Comparison of ENCODE assay signal across 8 cellular contexts in the genomic region with DNA sequence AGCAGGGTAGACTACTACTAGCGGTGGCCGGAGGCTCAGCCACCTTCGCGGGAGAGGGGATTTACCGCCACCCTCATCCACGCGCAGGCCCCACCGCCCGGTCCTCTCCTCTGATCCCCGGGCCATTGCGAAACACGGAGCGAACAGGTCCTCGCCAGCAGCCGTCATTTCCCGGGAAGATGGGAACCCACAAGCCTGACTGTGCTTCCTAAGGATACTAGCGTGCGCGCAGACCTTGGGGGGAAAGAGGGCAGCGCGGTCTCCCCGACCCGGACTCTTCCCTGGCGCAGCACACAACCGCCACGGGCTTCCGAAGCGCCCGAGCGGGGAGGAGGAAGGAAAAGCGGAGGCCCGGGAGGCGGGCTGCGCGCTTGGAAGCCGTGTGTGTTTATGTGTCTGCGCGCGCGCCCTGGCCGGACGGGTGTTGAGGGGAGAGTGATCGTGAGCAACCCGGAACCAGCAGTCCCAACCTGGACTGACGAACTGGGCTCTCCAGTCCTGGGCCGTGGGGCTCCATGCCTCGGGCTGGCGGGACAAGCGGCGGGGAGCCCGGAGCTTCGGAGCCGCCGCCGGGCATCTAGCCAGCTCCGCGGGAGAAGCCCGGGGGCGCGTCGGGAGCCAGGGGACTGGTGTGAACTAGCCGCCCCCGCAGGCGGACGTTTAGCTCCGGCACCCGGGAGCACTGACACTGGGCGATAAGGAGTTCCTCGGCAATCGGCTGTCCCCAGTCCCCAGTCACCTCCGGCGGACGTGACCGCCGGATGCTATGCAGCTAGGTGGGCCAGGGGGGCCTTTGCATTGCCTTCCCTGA.
DNase-seq lines count a peak whose midpoint lies in the region; ATAC-seq and TF ChIP-seq lines count a peak whose summit lies in the region.

No MANE protein-coding gene starts in this region.

- ATAC-seq in activated naive CD8-positive, alpha-beta T cell treated with anti-CD3 and anti-CD28 coated beads, Interleukin-2, amount 10 ng/mL, durations not matched to agents 7 days and 5 days (ENCODE audit: low read depth) = no peak

- H3K9ac ChIP-seq in KMS-11 = no peak overlapping the region; the same call in 1 of the 2 replicates

- H3K36me3 ChIP-seq in KMS-11 (ENCODE audit: insufficient read depth) (no peaks in the 10 kb centered on the region), right atrium auricular region (no peaks in the 10 kb centered on the region)

- no peak overlapping the region for H2AFZ ChIP-seq in KMS-11 (ENCODE audit: low read depth)

- H3K4me1 ChIP-seq in KMS-11 (ENCODE audit: low read depth, poor library complexity, severe bottlenecking) (peaks cover 17% of the 10 kb centered on the region), right atrium auricular region (peaks cover 0 to 53% of the 10 kb centered on the region in 2 donors)

- peaks cover 31% of the 10 kb centered on the region for H3K4me1 Mint-ChIP-seq in activated naive CD8-positive, alpha-beta T cell treated with anti-CD3 and anti-CD28 coated beads, Interleukin-2, amount 10 ng/mL, durations not matched to agents 7 days and 5 days

- H3K9me3 ChIP-seq in right atrium auricular region = no peaks in the 10 kb centered on the region

- no peaks in the 10 kb centered on the region for H4K20me1 ChIP-seq in KMS-11 (ENCODE audit: insufficient read depth)

- peaks cover 47% of the 10 kb centered on the region for H3K79me2 ChIP-seq in KMS-11 (ENCODE audit: insufficient read depth, low read depth)

- H3K4me3 ChIP-seq in KMS-11 (IDR thresholded peaks at IDR 0.05; ENCODE audit: insufficient read depth, low read depth, low read length) = no peak overlapping the region
- peak overlapping the region; percentile 30 to 51 for H3K4me3 ChIP-seq in right atrium auricular region

- TF ChIP-seq CTCF in KMS-11 (conservative IDR thresholded peaks at IDR 0.05; ENCODE audit: low read depth, low read length) (no peak), right atrium auricular region (IDR thresholded peaks at IDR 0.05) (no peak)

- H3K4me3 Mint-ChIP-seq in activated naive CD8-positive, alpha-beta T cell treated with anti-CD3 and anti-CD28 coated beads, Interleukin-2, amount 10 ng/mL, durations not matched to agents 7 days and 5 days = peak overlapping the region; percentile 88

- H3K27ac ChIP-seq in KMS-11 = peak overlapping the region; percentile 99
- H3K27ac ChIP-seq in right atrium auricular region = peak overlapping the region; percentile 82 to 88

- no peaks in the 10 kb centered on the region for H3K36me3 Mint-ChIP-seq in activated naive CD8-positive, alpha-beta T cell treated with anti-CD3 and anti-CD28 coated beads, Interleukin-2, amount 10 ng/mL, durations not matched to agents 7 days and 5 days

- peak overlapping the region; percentile 81 for H3K4me2 ChIP-seq in KMS-11

- no peaks in the 10 kb centered on the region for H3K9me3 Mint-ChIP-seq in activated naive CD8-positive, alpha-beta T cell treated with anti-CD3 and anti-CD28 coated beads, Interleukin-2, amount 10 ng/mL, durations not matched to agents 7 days and 5 days

- POLR2A ChIA-PET in activated naive CD8-positive, alpha-beta T cell treated with anti-CD3 and anti-CD28 coated beads, Interleukin-2, amount 10 ng/mL, durations not matched to agents 7 days and 5 days (lab: Charles Lee) = interaction anchor here (0.5 to 6.0 kb wide), 7 partner anchors 30 to 317 kb away, joined by 3 to 71 read pairs (median 4); a partner anchor contains a TSS

- DNase-seq in CMK (ENCODE audit: low read depth) = peak; percentile 80
- peak; percentile 56 for DNase-seq in activated naive CD8-positive, alpha-beta T cell treated with anti-CD3 and anti-CD28 coated beads, Interleukin-2, amount 10 ng/mL, durations not matched to agents 7 days and 5 days
- no peak for DNase-seq in right atrium auricular region (ENCODE audit: low spot score)
- DNase-seq in retina = peak; percentile 79
- no peak for DNase-seq in NCI-H128 (lab: John Stamatoyannopoulos, UW; ENCODE audit: unreplicated experiment)
- DNase-seq in NCI-H2227 treated with DMSO at 0.1 percent for 48 hours (lab: John Stamatoyannopoulos, UW) = no peak
- DNase-seq in NCI-H82 treated with DMSO at 0.1 percent for 48 hours (lab: John Stamatoyannopoulos, UW; ENCODE audit: unreplicated experiment) = no peak

- no peaks in the 10 kb centered on the region for H3K27me3 Mint-ChIP-seq in activated naive CD8-positive, alpha-beta T cell treated with anti-CD3 and anti-CD28 coated beads, Interleukin-2, amount 10 ng/mL, durations not matched to agents 7 days and 5 days

- H3K27me3 ChIP-seq in KMS-11 (ENCODE audit: insufficient read depth, low read depth) = no peaks in the 10 kb centered on the region
- H3K27me3 ChIP-seq in right atrium auricular region = peaks cover 0 to 3% of the 10 kb centered on the region in 2 donors

- H3K27ac Mint-ChIP-seq in activated naive CD8-positive, alpha-beta T cell treated with anti-CD3 and anti-CD28 coated beads, Interleukin-2, amount 10 ng/mL, durations not matched to agents 7 days and 5 days = peak overlapping the region; percentile 98

Comparison
In these comparisons a context has a peak if more than half of its experiments do, and no peak if none do; other contexts are left out.
1. DNase-seq: peak in CMK (single experiment), activated naive CD8-positive, alpha-beta T cell treated with anti-CD3 and anti-CD28 coated beads, Interleukin-2, amount 10 ng/mL, durations not matched to agents 7 days and 5 days (single experiment) and retina (single experiment); none in right atrium auricular region (single experiment), NCI-H128 (single experiment), NCI-H2227 treated with DMSO at 0.1 percent for 48 hours (single experiment) and NCI-H82 treated with DMSO at 0.1 percent for 48 hours (single experiment).